19 cellular contexts compared by ENCODE assay signal in the genomic region with DNA sequence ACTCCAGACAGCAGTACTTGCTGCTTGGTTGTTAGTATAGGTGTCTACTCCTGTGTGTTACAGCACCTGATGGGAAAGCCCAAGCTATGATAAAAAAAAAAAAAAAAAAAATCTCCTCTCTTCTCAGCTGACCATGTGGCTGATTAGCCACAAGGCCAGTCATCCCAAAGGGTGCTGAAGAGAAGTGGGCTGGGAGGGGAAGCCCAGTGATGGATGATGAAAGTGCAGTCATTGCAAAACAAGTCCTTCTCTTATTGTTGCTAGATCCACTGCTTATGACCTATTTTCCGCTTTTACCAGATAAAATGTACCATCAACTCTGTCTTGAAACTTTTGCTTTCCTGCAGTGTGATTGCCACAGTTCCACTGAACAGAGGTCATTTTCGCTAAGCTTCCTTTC.
DNase-seq lines count a peak whose midpoint lies in the region; ATAC-seq and TF ChIP-seq lines count a peak whose summit lies in the region.
"Had no signal": no experiment of that assay in that cellular context is flagged by ENCODE, and none has a peak within 500 bp of the region (broad histone marks: within the 10 kb centered on the region; RNA-seq: fewer than 3 reads in every experiment).

No MANE protein-coding gene starts in this region.

- no peaks in the 10 kb centered on the region for H3K4me1 Mint-ChIP-seq in Calu3 (ENCODE audit: low read depth, unreplicated experiment)

- no peaks in the 10 kb centered on the region for H3K4me1 ChIP-seq in esophagus muscularis mucosa
- H3K4me1 ChIP-seq: A549, Caco-2, HAP-1 had no signal

- intact Hi-C loops in esophagus muscularis mucosa (cut with DNase I) (no loop called here), Calu3 (cut with micrococcal nuclease; ENCODE audit: unreplicated experiment) (no loop called here)

- CTCF ChIA-PET in Calu3 (lab: Charles Lee): no interaction called here

- H3K4me3 Mint-ChIP-seq in Calu3 (ENCODE audit: low read depth, unreplicated experiment): no peak overlapping the region
- H3K4me3 Mint-ChIP-seq: CD4-positive, alpha-beta T cell had no signal

- DNase-seq in SKM-1 treated with dmso at 0.1 percent for 144 hours (lab: John Stamatoyannopoulos, UW; ENCODE audit: unreplicated experiment) (peak; percentile 17), SKM-1 (lab: John Stamatoyannopoulos, UW; ENCODE audit: unreplicated experiment) (no peak), LHCN-M2 (ENCODE audit: low read depth) (peak; percentile 37), amniotic epithelial cell (ENCODE audit: low read depth) (peak; percentile 74), iris pigment epithelial cell (ENCODE audit: low read depth) (peak; percentile 21), esophagus muscularis mucosa (ENCODE audit: extremely low spot score) (no peak), Calu3 (no peak)
- DNase-seq: AML-193; Caco-2; CD4-positive, alpha-beta T cell; DMS79 treated with DMSO at 0.1 percent for 48 hours; GF-D8; GM23248 had no signal

- no peaks in the 10 kb centered on the region for H3K9me3 ChIP-seq in esophagus muscularis mucosa
- H3K9me3 ChIP-seq: Caco-2, HAP-1 had no signal

- no peak for TF ChIP-seq CTCF in esophagus muscularis mucosa (IDR thresholded peaks at IDR 0.05)
- no peak for TF ChIP-seq CTCF in Calu3 (IDR thresholded peaks at IDR 0.05; ENCODE audit: unreplicated experiment)

- no peak overlapping the region for H3K27ac Mint-ChIP-seq in Calu3 (ENCODE audit: unreplicated experiment)
- H3K27ac Mint-ChIP-seq: CD4-positive, alpha-beta T cell had no signal

- WGBS in esophagus muscularis mucosa: 94% methylated on average over 2 of the region's 2 CpGs

- no peak for TF ChIP-seq EP300 in esophagus muscularis mucosa (IDR thresholded peaks at IDR 0.05)

- H3K9me3 Mint-ChIP-seq in Calu3 (ENCODE audit: low read depth, unreplicated experiment): peaks cover 10% of the 10 kb centered on the region
- H3K9me3 Mint-ChIP-seq: CD4-positive, alpha-beta T cell had no signal

- H3K27me3 ChIP-seq in esophagus muscularis mucosa: no peaks in the 10 kb centered on the region

- H3K36me3 ChIP-seq in esophagus muscularis mucosa: no peaks in the 10 kb centered on the region
- H3K36me3 ChIP-seq: HAP-1 had no signal

- no peak overlapping the region for H3K27ac ChIP-seq in esophagus muscularis mucosa (replicated peaks in 1 of 4)
- H3K27ac ChIP-seq: 22Rv1, A549, C4-2B, GM23248 had no signal

- ATAC-seq in GM21447 (IDR thresholded peaks at IDR 0.05; ENCODE audit: unreplicated experiment): no peak
- ATAC-seq: A549, HepG2 had no signal

- H3K27me3 Mint-ChIP-seq in Calu3 (ENCODE audit: unreplicated experiment): no peaks in the 10 kb centered on the region
- H3K27me3 Mint-ChIP-seq: CD4-positive, alpha-beta T cell had no signal

- TF ChIP-seq POLR2A in esophagus muscularis mucosa (IDR thresholded peaks at IDR 0.05; ENCODE audit: low read depth): no peak

- no TSS peak for BruUV-seq in Calu3 (replicated peaks; lab: Mats Ljungman, UMichigan)

- no peak overlapping the region for H3K4me3 ChIP-seq in esophagus muscularis mucosa
- H3K4me3 ChIP-seq: A549, GM23248, HAP-1 had no signal

- no peaks in the 10 kb centered on the region for H3K36me3 Mint-ChIP-seq in Calu3 (ENCODE audit: insufficient read depth, unreplicated experiment)

Comparison
In these comparisons a context has a peak if more than half of its experiments do, and no peak if none do; other contexts are left out.
1. DNase-seq: peak in SKM-1 treated with dmso at 0.1 percent for 144 hours (single experiment), LHCN-M2 (single experiment), amniotic epithelial cell (single experiment) and iris pigment epithelial cell (single experiment); none in SKM-1 (single experiment), esophagus muscularis mucosa (single experiment) and Calu3 (single experiment).